5 cellular contexts compared by ENCODE assay signal in the genomic region with DNA sequence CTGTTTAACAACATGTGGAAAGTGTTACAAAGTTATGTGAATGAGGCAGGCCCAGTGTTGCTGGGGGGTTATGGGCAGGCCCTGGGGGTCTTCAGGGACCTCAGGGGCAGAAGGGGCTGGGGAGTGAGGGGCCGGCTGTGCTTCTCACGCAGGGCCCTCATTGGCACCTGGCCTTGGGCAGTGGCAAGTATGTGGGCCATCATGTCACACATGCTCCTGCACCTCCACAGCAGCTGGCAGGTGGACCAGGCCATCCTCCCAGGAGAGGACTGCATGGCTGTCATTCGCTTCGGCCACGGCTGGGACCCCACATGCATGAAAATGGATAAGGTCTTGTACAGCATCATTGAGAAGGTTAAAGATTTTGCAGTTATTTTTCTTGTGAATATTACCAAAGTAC. TPM values are rescaled to one million over a fixed set of nuclear protein-coding genes. Genes with fewer than 3 reads are reported as not detected.
"Had no signal": no experiment of that assay in that cellular context is flagged by ENCODE, and none has a peak within 500 bp of the region (broad histone marks: within the 10 kb centered on the region; RNA-seq: fewer than 3 reads in every experiment).

No MANE protein-coding gene starts in this region.

- H2AFZ ChIP-seq: GM23338 had no signal

- DNase-seq: H9, HCEC 1CT, IMR-90 had no signal

- H3K4me3 Mint-ChIP-seq: GM23338, H9 had no signal

- H3K4me1 Mint-ChIP-seq: GM23338 had no signal

- H3K4me2 ChIP-seq: GM23338 had no signal

- H3K4me3 ChIP-seq: GM23338 had no signal

- ATAC-seq: GM23338 had no signal

- H3K27ac Mint-ChIP-seq: GM23338, H9 had no signal

RNA-seq across cellular contexts. Expression of gene ZNF385B, which starts 47.4 kb away (rescaled TPM):
- total RNA-seq: HT-29, IMR-90 had no signal
- polyA plus RNA-seq: IMR-90 had no signal
